In the genomic region with DNA sequence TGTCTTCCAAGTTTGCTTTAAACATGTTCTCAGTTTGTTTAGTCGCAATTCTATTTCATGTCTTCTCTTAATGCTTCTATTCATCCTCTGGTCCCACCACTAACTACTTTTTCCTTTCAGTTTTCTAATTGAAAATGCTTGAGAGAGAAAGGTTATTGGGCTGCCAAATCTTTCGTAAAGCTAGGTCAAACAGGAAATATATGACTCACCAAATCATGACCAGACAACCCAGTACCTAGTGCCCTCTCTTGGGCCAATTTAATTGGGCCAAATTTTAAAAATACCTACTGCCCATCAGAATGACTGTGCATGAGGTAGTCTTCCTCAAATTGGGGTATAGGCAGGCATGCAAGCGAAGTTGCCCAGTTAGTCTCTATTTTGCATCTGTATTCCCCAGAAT, we compare ENCODE assay signal across 32 cellular contexts.
"Had no signal": no experiment of that assay in that cellular context is flagged by ENCODE, and none has a peak within 500 bp of the region (broad histone marks: within the 10 kb centered on the region; RNA-seq: fewer than 3 reads in every experiment).

No MANE protein-coding gene starts in this region.

- H3K4me3 Mint-ChIP-seq: activated CD4-positive, alpha-beta memory T cell treated with anti-CD3 and anti-CD28 coated beads, Interleukin-2, amount 10 ng/mL, durations not matched to agents 7 days and 5 days; activated naive CD4-positive, alpha-beta T cell treated with anti-CD3 and anti-CD28 coated beads, Interleukin-2, amount 10 ng/mL, durations not matched to agents 7 days and 5 days; activated naive CD8-positive, alpha-beta T cell treated with anti-CD3 and anti-CD28 coated beads, Interleukin-2, amount 10 ng/mL, durations not matched to agents 7 days and 5 days; activated T-cell treated with anti-CD3 and anti-CD28 coated beads, Interleukin-2, amount 50 U/mL, for 24 hours; effector memory CD8-positive, alpha-beta T cell; immature natural killer cell; memory B cell; naive thymus-derived CD4-positive, alpha-beta T cell; stimulated activated effector memory CD8-positive, alpha-beta T cell treated with anti-CD3 and anti-CD28 coated beads, Interleukin-12 subunit alpha, Interleukin-12 subunit beta, amount 100 ng/mL, for 72 hours; stimulated activated naive CD8-positive, alpha-beta T cell treated with anti-CD3 and anti-CD28 coated beads, Interleukin-15, Interleukin-2, amounts not matched to agents 100 ng/mL and 50 ng/mL, for 24 hours had no signal

- H3K36me3 ChIP-seq: brain microvascular endothelial cell, gastrocnemius medialis, pancreas, prostate gland, thoracic aorta, WERI-Rb-1 had no signal

- H3K27ac ChIP-seq: brain microvascular endothelial cell, gastrocnemius medialis, pancreas, prostate gland, skin epidermis, thoracic aorta, WERI-Rb-1 had no signal

- DNase-seq: activated CD4-positive, alpha-beta memory T cell treated with anti-CD3 and anti-CD28 coated beads, Interleukin-2, amount 10 ng/mL, durations not matched to agents 7 days and 5 days; activated CD4-positive, alpha-beta T cell treated with anti-CD3 and anti-CD28 coated beads for 48 hours; activated CD8-positive, alpha-beta memory T cell treated with anti-CD3 and anti-CD28 coated beads, Interleukin-2, amount 50 U/mL, for 48 hours; activated gamma-delta T cell; activated naive CD4-positive, alpha-beta T cell treated with anti-CD3 and anti-CD28 coated beads, Interleukin-2, amount 10 ng/mL, durations not matched to agents 7 days and 5 days; activated naive CD8-positive, alpha-beta T cell treated with anti-CD3 and anti-CD28 coated beads, Interleukin-2, amount 10 ng/mL, durations not matched to agents 7 days and 5 days; activated T-cell treated with anti-CD3 and anti-CD28 coated beads, Interleukin-2, amount 50 U/mL, for 24 hours; amniotic stem cell; brain microvascular endothelial cell; caudate nucleus; cortex of kidney; effector memory CD8-positive, alpha-beta T cell; gastrocnemius medialis; hippocampal formation; immature natural killer cell; midbrain; naive thymus-derived CD4-positive, alpha-beta T cell; nucleus accumbens; pancreas; retina; stimulated activated CD4-positive, alpha-beta T cell treated with anti-CD3 and anti-CD28 coated beads, Interleukin-4, amount 100 ng/mL, for 24 hours; T-helper 9 cell; trophoblast cell; WERI-Rb-1 had no signal

- H3K4me1 ChIP-seq: gastrocnemius medialis, pancreas, prostate gland had no signal

- ATAC-seq: activated CD4-positive, CD25-positive, alpha-beta regulatory T cell treated with anti-CD3 and anti-CD28 coated beads, Interleukin-2, amount 50 U/mL, for 24 hours; effector memory CD8-positive, alpha-beta T cell; gastrocnemius medialis; naive thymus-derived CD4-positive, alpha-beta T cell; pancreas; sciatic nerve; stimulated activated effector memory CD8-positive, alpha-beta T cell treated with anti-CD3 and anti-CD28 coated beads, Interleukin-12 subunit alpha, Interleukin-12 subunit beta, amount 100 ng/mL, for 72 hours had no signal

- H3K9me3 ChIP-seq: gastrocnemius medialis, pancreas, prostate gland, thoracic aorta had no signal

- H3K4me3 ChIP-seq: gastrocnemius medialis, pancreas, prostate gland, skin epidermis, thoracic aorta had no signal

- H3K4me1 Mint-ChIP-seq: activated CD4-positive, alpha-beta memory T cell treated with anti-CD3 and anti-CD28 coated beads, Interleukin-2, amount 10 ng/mL, durations not matched to agents 7 days and 5 days; activated naive CD4-positive, alpha-beta T cell treated with anti-CD3 and anti-CD28 coated beads, Interleukin-2, amount 10 ng/mL, durations not matched to agents 7 days and 5 days; activated naive CD8-positive, alpha-beta T cell treated with anti-CD3 and anti-CD28 coated beads, Interleukin-2, amount 10 ng/mL, durations not matched to agents 7 days and 5 days; immature natural killer cell; memory B cell; naive thymus-derived CD4-positive, alpha-beta T cell; stimulated activated effector memory CD8-positive, alpha-beta T cell treated with anti-CD3 and anti-CD28 coated beads, Interleukin-12 subunit alpha, Interleukin-12 subunit beta, amount 100 ng/mL, for 72 hours had no signal

- H3K36me3 Mint-ChIP-seq: activated naive CD4-positive, alpha-beta T cell treated with anti-CD3 and anti-CD28 coated beads, Interleukin-2, amount 10 ng/mL, durations not matched to agents 7 days and 5 days; activated naive CD8-positive, alpha-beta T cell treated with anti-CD3 and anti-CD28 coated beads, Interleukin-2, amount 10 ng/mL, durations not matched to agents 7 days and 5 days; immature natural killer cell; memory B cell; naive thymus-derived CD4-positive, alpha-beta T cell; stimulated activated effector memory CD8-positive, alpha-beta T cell treated with anti-CD3 and anti-CD28 coated beads, Interleukin-12 subunit alpha, Interleukin-12 subunit beta, amount 100 ng/mL, for 72 hours had no signal

- H3K27ac Mint-ChIP-seq: activated CD4-positive, alpha-beta memory T cell treated with anti-CD3 and anti-CD28 coated beads, Interleukin-2, amount 10 ng/mL, durations not matched to agents 7 days and 5 days; activated naive CD4-positive, alpha-beta T cell treated with anti-CD3 and anti-CD28 coated beads, Interleukin-2, amount 10 ng/mL, durations not matched to agents 7 days and 5 days; activated naive CD8-positive, alpha-beta T cell treated with anti-CD3 and anti-CD28 coated beads, Interleukin-2, amount 10 ng/mL, durations not matched to agents 7 days and 5 days; activated T-cell treated with anti-CD3 and anti-CD28 coated beads, Interleukin-2, amount 50 U/mL, for 24 hours; effector memory CD8-positive, alpha-beta T cell; immature natural killer cell; memory B cell; naive thymus-derived CD4-positive, alpha-beta T cell; stimulated activated effector memory CD8-positive, alpha-beta T cell treated with anti-CD3 and anti-CD28 coated beads, Interleukin-12 subunit alpha, Interleukin-12 subunit beta, amount 100 ng/mL, for 72 hours; stimulated activated naive CD8-positive, alpha-beta T cell treated with anti-CD3 and anti-CD28 coated beads, Interleukin-15, Interleukin-2, amounts not matched to agents 100 ng/mL and 50 ng/mL, for 24 hours had no signal

- H3K27me3 Mint-ChIP-seq: activated CD4-positive, alpha-beta memory T cell treated with anti-CD3 and anti-CD28 coated beads, Interleukin-2, amount 10 ng/mL, durations not matched to agents 7 days and 5 days; activated naive CD4-positive, alpha-beta T cell treated with anti-CD3 and anti-CD28 coated beads, Interleukin-2, amount 10 ng/mL, durations not matched to agents 7 days and 5 days; activated naive CD8-positive, alpha-beta T cell treated with anti-CD3 and anti-CD28 coated beads, Interleukin-2, amount 10 ng/mL, durations not matched to agents 7 days and 5 days; activated T-cell treated with anti-CD3 and anti-CD28 coated beads, Interleukin-2, amount 50 U/mL, for 24 hours; effector memory CD8-positive, alpha-beta T cell; memory B cell; naive thymus-derived CD4-positive, alpha-beta T cell; stimulated activated naive CD8-positive, alpha-beta T cell treated with anti-CD3 and anti-CD28 coated beads, Interleukin-15, Interleukin-2, amounts not matched to agents 100 ng/mL and 50 ng/mL, for 24 hours had no signal

- H3K27me3 ChIP-seq: brain microvascular endothelial cell, gastrocnemius medialis, pancreas had no signal

- H3K9me3 Mint-ChIP-seq: activated naive CD8-positive, alpha-beta T cell treated with anti-CD3 and anti-CD28 coated beads, Interleukin-2, amount 10 ng/mL, durations not matched to agents 7 days and 5 days had no signal
